In the genomic region with DNA sequence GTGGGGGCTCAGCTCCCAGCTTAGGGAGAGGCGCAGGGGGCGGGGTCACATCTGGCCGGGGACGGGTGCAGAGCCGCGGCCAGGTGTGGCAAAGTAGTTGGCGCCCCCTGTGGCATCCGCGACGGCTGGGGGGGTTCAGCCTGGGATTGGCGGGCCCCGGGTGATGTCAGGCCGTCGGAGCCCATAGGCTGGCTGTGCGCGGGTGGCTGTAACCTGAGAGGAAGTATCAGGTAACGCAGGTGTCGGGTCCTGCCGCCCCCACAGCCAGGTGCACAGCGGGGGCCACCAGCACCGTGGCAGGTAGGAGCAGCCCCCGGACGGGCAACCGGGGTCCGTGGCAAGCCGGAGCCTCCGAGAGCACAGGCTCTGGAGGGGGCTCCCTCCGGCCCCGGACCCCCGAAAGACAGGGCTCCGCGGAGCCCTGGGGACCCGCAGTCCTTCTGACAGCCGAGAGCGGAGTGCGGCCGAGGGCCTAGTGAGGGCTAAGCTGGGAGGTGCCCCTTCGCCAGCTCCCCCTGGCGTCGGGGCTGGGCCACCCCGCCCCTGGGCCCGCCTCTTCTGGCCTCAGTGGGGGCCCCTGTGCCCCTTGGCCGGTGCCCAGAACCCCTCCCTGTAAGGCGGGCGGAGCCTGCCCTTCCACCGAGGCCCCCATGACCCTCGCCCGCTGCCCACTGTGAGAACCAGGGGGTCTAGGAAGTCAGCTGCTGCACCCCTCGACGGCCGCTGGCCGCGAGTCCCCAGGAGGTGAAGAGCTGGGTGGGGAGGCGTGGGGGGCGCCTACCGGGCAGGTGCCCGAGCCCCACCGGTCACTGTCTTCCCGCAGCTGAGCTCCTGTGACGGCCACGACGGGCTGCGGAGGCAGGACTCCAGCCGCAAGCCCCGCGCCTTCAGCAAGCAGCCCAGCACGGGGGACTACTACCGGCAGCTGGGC, we compare ENCODE assay signal across 1 cellular context.
A peak's percentile ranks its signal among the peaks of the same experiment; 100 is the strongest.
TF ChIP-seq lines count a peak whose summit lies in the region.

No MANE protein-coding gene starts in this region.

TF ChIP-seq in K562, 482 proteins besides CTCF, POLR2A, EP300 and RAD21 (continues in another document):
- TF ChIP-seq PHF8 (IDR thresholded peaks at IDR 0.05; ENCODE audit: borderline replicate concordance, low read length) (peak; percentile 14; the same call in 1 of the 2 replicates), ZNF592 (IDR thresholded peaks at IDR 0.05) (no peak), TCF3 (CRISPR knock-in tag; IDR thresholded peaks at IDR 0.05) (no peak), HMG20A (CRISPR knock-in tag; conservative IDR thresholded peaks at IDR 0.05) (no peak), ZNF589 (CRISPR knock-in tag; IDR thresholded peaks at IDR 0.05; ENCODE audit: low read depth) (no peak), DACH1 (IDR thresholded peaks at IDR 0.05; ENCODE audit: partially characterized antibody) (no peak), POLR2G (IDR thresholded peaks at IDR 0.05; ENCODE audit: low read depth, low read length) (no peak), BCL6 (CRISPR knock-in tag; IDR thresholded peaks at IDR 0.05) (no peak), CUX1 (CRISPR knock-in tag; IDR thresholded peaks at IDR 0.05) (no peak), IRF9 (tag; IDR thresholded peaks at IDR 0.05) (no peak), ETV5 (CRISPR knock-in tag; IDR thresholded peaks at IDR 0.05; ENCODE audit: low read depth) (no peak), SP1 (CRISPR knock-in tag; IDR thresholded peaks at IDR 0.05) (no peak), EZH2 (IDR thresholded peaks at IDR 0.05; ENCODE audit: borderline replicate concordance, low read depth, low read length) (peak; percentile 78; the same call in 1 of the 2 replicates), SMARCC2 (IDR thresholded peaks at IDR 0.05; ENCODE audit: low read depth) (no peak), KLF6 (CRISPR knock-in tag; IDR thresholded peaks at IDR 0.05; ENCODE audit: borderline replicate concordance) (no peak), MCM2 (IDR thresholded peaks at IDR 0.05; ENCODE audit: low read depth) (no peak), ZNF740 (CRISPR knock-in tag; IDR thresholded peaks at IDR 0.05) (peak; percentile 60; the same call in 1 of the 2 replicates), ZNF740 (tag; IDR thresholded peaks at IDR 0.05) (no peak), TBL1XR1 (IDR thresholded peaks at IDR 0.05; ENCODE audit: low read length in 2 of 2) (no peak), THRAP3 (IDR thresholded peaks at IDR 0.05; ENCODE audit: borderline replicate concordance) (no peak), ZNF12 (CRISPR knock-in tag; IDR thresholded peaks at IDR 0.05) (no peak), CC2D1A (IDR thresholded peaks at IDR 0.05) (no peak), SIN3A (IDR thresholded peaks at IDR 0.05; ENCODE audit: borderline replicate concordance in 2 of 2, control insufficient read depth in 1 of 2, low read depth in 2 of 2, low read length in 2 of 2) (no peak), POLR2H (tag; IDR thresholded peaks at IDR 0.05; ENCODE audit: low read depth) (no peak), KLF10 (CRISPR knock-in tag; IDR thresholded peaks at IDR 0.05) (no peak), ATF7 (IDR thresholded peaks at IDR 0.05) (no peak), NFXL1 (CRISPR knock-in tag; IDR thresholded peaks at IDR 0.05) (no peak), ILK (tag; IDR thresholded peaks at IDR 0.05; ENCODE audit: borderline replicate concordance, low read depth) (no peak), MYC (IDR thresholded peaks at IDR 0.05; ENCODE audit: low read depth, low read length) (no peak), MYC (CRISPR knock-in tag; IDR thresholded peaks at IDR 0.05; ENCODE audit: borderline replicate concordance, low read depth) (no peak), RCOR1 (IDR thresholded peaks at IDR 0.05; ENCODE audit: borderline replicate concordance in 1 of 2, low read depth in 2 of 2, low read length in 2 of 2) (no peak), TAF7 (tag; IDR thresholded peaks at IDR 0.05) (no peak)
- TF ChIP-seq, protein P1, sequence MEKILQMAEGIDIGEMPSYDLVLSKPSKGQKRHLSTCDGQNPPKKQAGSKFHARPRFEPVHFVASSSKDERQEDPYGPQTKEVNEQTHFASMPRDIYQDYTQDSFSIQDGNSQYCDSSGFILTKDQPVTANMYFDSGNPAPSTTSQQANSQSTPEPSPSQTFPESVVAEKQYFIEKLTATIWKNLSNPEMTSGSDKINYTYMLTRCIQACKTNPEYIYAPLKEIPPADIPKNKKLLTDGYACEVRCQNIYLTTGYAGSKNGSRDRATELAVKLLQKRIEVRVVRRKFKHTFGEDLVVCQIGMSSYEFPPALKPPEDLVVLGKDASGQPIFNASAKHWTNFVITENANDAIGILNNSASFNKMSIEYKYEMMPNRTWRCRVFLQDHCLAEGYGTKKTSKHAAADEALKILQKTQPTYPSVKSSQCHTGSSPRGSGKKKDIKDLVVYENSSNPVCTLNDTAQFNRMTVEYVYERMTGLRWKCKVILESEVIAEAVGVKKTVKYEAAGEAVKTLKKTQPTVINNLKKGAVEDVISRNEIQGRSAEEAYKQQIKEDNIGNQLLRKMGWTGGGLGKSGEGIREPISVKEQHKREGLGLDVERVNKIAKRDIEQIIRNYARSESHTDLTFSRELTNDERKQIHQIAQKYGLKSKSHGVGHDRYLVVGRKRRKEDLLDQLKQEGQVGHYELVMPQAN (IDR thresholded peaks at IDR 0.05; ENCODE audit: borderline replicate concordance) = no peak
- TF ChIP-seq, protein P2, sequence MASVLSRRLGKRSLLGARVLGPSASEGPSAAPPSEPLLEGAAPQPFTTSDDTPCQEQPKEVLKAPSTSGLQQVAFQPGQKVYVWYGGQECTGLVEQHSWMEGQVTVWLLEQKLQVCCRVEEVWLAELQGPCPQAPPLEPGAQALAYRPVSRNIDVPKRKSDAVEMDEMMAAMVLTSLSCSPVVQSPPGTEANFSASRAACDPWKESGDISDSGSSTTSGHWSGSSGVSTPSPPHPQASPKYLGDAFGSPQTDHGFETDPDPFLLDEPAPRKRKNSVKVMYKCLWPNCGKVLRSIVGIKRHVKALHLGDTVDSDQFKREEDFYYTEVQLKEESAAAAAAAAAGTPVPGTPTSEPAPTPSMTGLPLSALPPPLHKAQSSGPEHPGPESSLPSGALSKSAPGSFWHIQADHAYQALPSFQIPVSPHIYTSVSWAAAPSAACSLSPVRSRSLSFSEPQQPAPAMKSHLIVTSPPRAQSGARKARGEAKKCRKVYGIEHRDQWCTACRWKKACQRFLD (CRISPR knock-in tag; IDR thresholded peaks at IDR 0.05) = no peak
- TF ChIP-seq, protein P3, sequence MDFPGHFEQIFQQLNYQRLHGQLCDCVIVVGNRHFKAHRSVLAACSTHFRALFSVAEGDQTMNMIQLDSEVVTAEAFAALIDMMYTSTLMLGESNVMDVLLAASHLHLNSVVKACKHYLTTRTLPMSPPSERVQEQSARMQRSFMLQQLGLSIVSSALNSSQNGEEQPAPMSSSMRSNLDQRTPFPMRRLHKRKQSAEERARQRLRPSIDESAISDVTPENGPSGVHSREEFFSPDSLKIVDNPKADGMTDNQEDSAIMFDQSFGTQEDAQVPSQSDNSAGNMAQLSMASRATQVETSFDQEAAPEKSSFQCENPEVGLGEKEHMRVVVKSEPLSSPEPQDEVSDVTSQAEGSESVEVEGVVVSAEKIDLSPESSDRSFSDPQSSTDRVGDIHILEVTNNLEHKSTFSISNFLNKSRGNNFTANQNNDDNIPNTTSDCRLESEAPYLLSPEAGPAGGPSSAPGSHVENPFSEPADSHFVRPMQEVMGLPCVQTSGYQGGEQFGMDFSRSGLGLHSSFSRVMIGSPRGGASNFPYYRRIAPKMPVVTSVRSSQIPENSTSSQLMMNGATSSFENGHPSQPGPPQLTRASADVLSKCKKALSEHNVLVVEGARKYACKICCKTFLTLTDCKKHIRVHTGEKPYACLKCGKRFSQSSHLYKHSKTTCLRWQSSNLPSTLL (IDR thresholded peaks at IDR 0.05) = no peak
- TF ChIP-seq, protein P4, sequence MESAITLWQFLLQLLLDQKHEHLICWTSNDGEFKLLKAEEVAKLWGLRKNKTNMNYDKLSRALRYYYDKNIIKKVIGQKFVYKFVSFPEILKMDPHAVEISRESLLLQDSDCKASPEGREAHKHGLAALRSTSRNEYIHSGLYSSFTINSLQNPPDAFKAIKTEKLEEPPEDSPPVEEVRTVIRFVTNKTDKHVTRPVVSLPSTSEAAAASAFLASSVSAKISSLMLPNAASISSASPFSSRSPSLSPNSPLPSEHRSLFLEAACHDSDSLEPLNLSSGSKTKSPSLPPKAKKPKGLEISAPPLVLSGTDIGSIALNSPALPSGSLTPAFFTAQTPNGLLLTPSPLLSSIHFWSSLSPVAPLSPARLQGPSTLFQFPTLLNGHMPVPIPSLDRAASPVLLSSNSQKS (CRISPR knock-in tag; IDR thresholded peaks at IDR 0.05) = no peak
- TF ChIP-seq, protein P5, sequence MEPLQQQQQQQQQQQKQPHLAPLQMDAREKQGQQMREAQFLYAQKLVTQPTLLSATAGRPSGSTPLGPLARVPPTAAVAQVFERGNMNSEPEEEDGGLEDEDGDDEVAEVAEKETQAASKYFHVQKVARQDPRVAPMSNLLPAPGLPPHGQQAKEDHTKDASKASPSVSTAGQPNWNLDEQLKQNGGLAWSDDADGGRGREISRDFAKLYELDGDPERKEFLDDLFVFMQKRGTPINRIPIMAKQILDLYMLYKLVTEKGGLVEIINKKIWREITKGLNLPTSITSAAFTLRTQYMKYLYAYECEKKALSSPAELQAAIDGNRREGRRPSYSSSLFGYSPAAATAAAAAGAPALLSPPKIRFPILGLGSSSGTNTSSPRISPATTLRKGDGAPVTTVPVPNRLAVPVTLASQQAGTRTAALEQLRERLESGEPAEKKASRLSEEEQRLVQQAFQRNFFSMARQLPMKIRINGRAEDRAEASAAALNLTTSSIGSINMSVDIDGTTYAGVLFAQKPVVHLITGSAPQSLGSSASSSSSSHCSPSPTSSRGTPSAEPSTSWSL (CRISPR knock-in tag; IDR thresholded peaks at IDR 0.05; ENCODE audit: borderline replicate concordance) = no peak
